Comparison of ENCODE assay signal across 14 cellular contexts in genomic region chr20:17735206-17735804, GRCh38. TPM values are rescaled to one million over a fixed set of nuclear protein-coding genes. Genes with fewer than 3 reads are reported as not detected.
DNase-seq lines count a peak whose midpoint lies in the region; ATAC-seq, FAIRE-seq and TF ChIP-seq lines count a peak whose summit lies in the region.
"Had no signal": no experiment of that assay in that cellular context is flagged by ENCODE, and none has a peak within 500 bp of the region (broad histone marks: within the 10 kb centered on the region; RNA-seq: fewer than 3 reads in every experiment).

No MANE protein-coding gene starts in this region.

- DNase-seq in HCEC 1CT (peak; percentile 57), astrocyte (ENCODE audit: low read depth) (peak; percentile 86), iris pigment epithelial cell (ENCODE audit: low read depth) (peak; percentile 71), renal cortical epithelial cell (ENCODE audit: low read depth) (peak; percentile 68), SHP77 (lab: John Stamatoyannopoulos, UW) (no peak), DMS153 (lab: John Stamatoyannopoulos, UW) (no peak)
- no peak for DNase-seq in effector memory CD8-positive, alpha-beta T cell
- DNase-seq: activated CD4-positive, alpha-beta T cell treated with anti-CD3 and anti-CD28 coated beads, Interleukin-2, amount 50 U/mL, for 1 hour; activated effector memory CD4-positive, alpha-beta T cell treated with anti-CD3 and anti-CD28 coated beads, Interleukin-2, amount 50 U/mL, for 16 hours; CD4-positive, alpha-beta T cell; NCI-H2029 treated with DMSO at 0.1 percent for 48 hours had no signal

- H3K27ac ChIP-seq in astrocyte (ENCODE audit: low read depth, low read length): peak overlapping the region; percentile 73
- H3K27ac ChIP-seq: neutrophil had no signal

- no peak overlapping the region for H3K4me3 ChIP-seq in astrocyte (ENCODE audit: insufficient read depth, low read depth, low read length)

- H3K4me1 ChIP-seq in astrocyte (ENCODE audit: insufficient read depth, low read length): peaks cover 6% of the 10 kb centered on the region

- no peak for TF ChIP-seq CTCF in astrocyte (IDR thresholded peaks at IDR 0.05; ENCODE audit: insufficient read depth, low read depth, low read length)

- H3K9ac ChIP-seq in astrocyte (ENCODE audit: low read length): peak overlapping the region; percentile 57

- H3K27ac Mint-ChIP-seq in astrocyte (ENCODE audit: unreplicated experiment): peak overlapping the region; percentile 87
- no peak overlapping the region for H3K27ac Mint-ChIP-seq in effector memory CD8-positive, alpha-beta T cell
- H3K27ac Mint-ChIP-seq: CD4-positive, alpha-beta T cell had no signal

- peaks cover 7% of the 10 kb centered on the region for H3K9me3 Mint-ChIP-seq in astrocyte (ENCODE audit: unreplicated experiment)
- H3K9me3 Mint-ChIP-seq in effector memory CD8-positive, alpha-beta T cell: peaks cover 4 to 17% of the 10 kb centered on the region in 2 donors

- H3K9me3 ChIP-seq in astrocyte (ENCODE audit: insufficient read depth, low read depth, low read length): peaks cover 4% of the 10 kb centered on the region
- H3K9me3 ChIP-seq: neutrophil had no signal

- H3K79me2 ChIP-seq in astrocyte (ENCODE audit: insufficient read depth, low read length): no peaks in the 10 kb centered on the region

- H3K36me3 ChIP-seq in astrocyte (ENCODE audit: insufficient read depth, low read length): no peaks in the 10 kb centered on the region
- H3K36me3 ChIP-seq: neutrophil had no signal

- FAIRE-seq in astrocyte (lab: Jason Lieb, UNC): peak; percentile 54
- FAIRE-seq: islet of Langerhans had no signal

- H3K27me3 ChIP-seq in astrocyte (ENCODE audit: insufficient read depth, low read length): no peaks in the 10 kb centered on the region
- H3K27me3 ChIP-seq: neutrophil had no signal

- ATAC-seq in effector memory CD8-positive, alpha-beta T cell (replicated peaks): no peak
- no peak for ATAC-seq in GM21526 (IDR thresholded peaks at IDR 0.05; ENCODE audit: low FRiP score, unreplicated experiment)

- H2AFZ ChIP-seq in astrocyte (ENCODE audit: low read depth, low read length): peak overlapping the region; percentile 82

- peaks cover 3% of the 10 kb centered on the region for H3K27me3 Mint-ChIP-seq in astrocyte (ENCODE audit: low read depth, unreplicated experiment)
- peaks cover 22 to 33% of the 10 kb centered on the region in 2 donors for H3K27me3 Mint-ChIP-seq in effector memory CD8-positive, alpha-beta T cell

- H3K36me3 Mint-ChIP-seq in astrocyte (ENCODE audit: low read depth, unreplicated experiment): no peaks in the 10 kb centered on the region
- H3K36me3 Mint-ChIP-seq in effector memory CD8-positive, alpha-beta T cell (ENCODE audit: insufficient read depth): peaks cover 2% of the 10 kb centered on the region

- no peak overlapping the region for H3K4me3 Mint-ChIP-seq in astrocyte (ENCODE audit: unreplicated experiment)
- no peak overlapping the region for H3K4me3 Mint-ChIP-seq in effector memory CD8-positive, alpha-beta T cell
- H3K4me3 Mint-ChIP-seq: CD4-positive, alpha-beta T cell had no signal

- H4K20me1 ChIP-seq in astrocyte (ENCODE audit: insufficient read depth, low read length): no peaks in the 10 kb centered on the region

- H3K4me2 ChIP-seq in astrocyte (ENCODE audit: low read length): peak overlapping the region; percentile 48

- H3K4me1 Mint-ChIP-seq in astrocyte (ENCODE audit: low read depth, unreplicated experiment): peaks cover 17% of the 10 kb centered on the region
- no peaks in the 10 kb centered on the region for H3K4me1 Mint-ChIP-seq in effector memory CD8-positive, alpha-beta T cell (ENCODE audit: low read depth in 2 of 2)

RNA-seq across cellular contexts. Expression of gene BANF2, which starts 35.5 kb away (rescaled TPM):
- total RNA-seq in astrocyte (not detected in 2 replicates), renal cortical epithelial cell (not detected in 2 replicates)
- total RNA-seq: CD4-positive, alpha-beta T cell had no signal

RNA-seq across cellular contexts. Expression of gene RRBP1, which starts 53.3 kb away (rescaled TPM):
- total RNA-seq in astrocyte: 347 and 392 TPM in 2 replicates
- total RNA-seq in renal cortical epithelial cell: 103 and 338 TPM in 2 replicates

Comparison
In these comparisons a context has a peak if more than half of its experiments do, and no peak if none do; other contexts are left out.
1. DNase-seq: peak in HCEC 1CT (single experiment), astrocyte (single experiment), iris pigment epithelial cell (single experiment) and renal cortical epithelial cell (single experiment); none in SHP77 (0 of 2), effector memory CD8-positive, alpha-beta T cell (0 of 3) and DMS153 (single experiment).